ENCODE assay signal across 27 cellular contexts in genomic region chr15:35466476-35466875, GRCh38.
"Had no signal": no experiment of that assay in that cellular context is flagged by ENCODE, and none has a peak within 500 bp of the region (broad histone marks: within the 10 kb centered on the region; RNA-seq: fewer than 3 reads in every experiment).

No MANE protein-coding gene starts in this region.

- DNase-seq: colonic mucosa; effector CD8-positive, alpha-beta T cell; endodermal cell; gastrocnemius medialis; head of caudate nucleus; naive thymus-derived CD4-positive, alpha-beta T cell; nucleus accumbens; stimulated activated CD4-positive, alpha-beta T cell treated with anti-CD3 and anti-CD28 coated beads, Interleukin-12 subunit alpha, Interleukin-12 subunit beta, amount 100 ng/mL, for 4 hours; stimulated activated CD4-positive, alpha-beta T cell treated with anti-CD3 and anti-CD28 coated beads, Interleukin-1b, Interleukin-23, amount 100 ng/mL, for 48 hours; stimulated activated CD4-positive, alpha-beta T cell treated with anti-CD3 and anti-CD28 coated beads, Interleukin-4, amount 100 ng/mL, for 1 hour; stimulated activated CD8-positive, alpha-beta memory T cell treated with anti-CD3 and anti-CD28 coated beads, Interleukin-4, amount 100 ng/mL, for 48 hours; stimulated activated naive CD4-positive, alpha-beta T cell; stimulated activated naive CD8-positive, alpha-beta T cell treated with anti-CD3 and anti-CD28 coated beads, Interleukin-15, amount 100 ng/mL, for 72 hours; transverse colon; upper lobe of right lung; uterus had no signal

- H3K36me3 ChIP-seq: colonic mucosa, gastrocnemius medialis, prostate gland, right atrium auricular region, suprapubic skin, transverse colon, upper lobe of right lung, uterus had no signal

- H3K4me2 ChIP-seq: smooth muscle cell had no signal

- H3K27ac ChIP-seq: colonic mucosa, gastrocnemius medialis, prostate gland, right atrium auricular region, suprapubic skin, transverse colon, upper lobe of right lung, uterus had no signal

- H3K27ac Mint-ChIP-seq: dendritic cell treated with granulocyte-macrophage colony-stimulating factor and Interleukin-4, amounts not matched to agents 40 ng/mL and 50 ng/mL, for 4 days; endodermal cell; memory B cell; naive thymus-derived CD4-positive, alpha-beta T cell; nephron; stimulated activated naive CD8-positive, alpha-beta T cell treated with anti-CD3 and anti-CD28 coated beads, Interleukin-15, amount 100 ng/mL, for 72 hours had no signal

- H3K4me1 ChIP-seq: colonic mucosa, prostate gland, right atrium auricular region, suprapubic skin, transverse colon, upper lobe of right lung, uterus had no signal

- H3K27me3 Mint-ChIP-seq: dendritic cell treated with granulocyte-macrophage colony-stimulating factor and Interleukin-4, amounts not matched to agents 40 ng/mL and 50 ng/mL, for 4 days; memory B cell; naive thymus-derived CD4-positive, alpha-beta T cell; stimulated activated naive CD8-positive, alpha-beta T cell treated with anti-CD3 and anti-CD28 coated beads, Interleukin-15, amount 100 ng/mL, for 72 hours had no signal

- H3K9me3 Mint-ChIP-seq: dendritic cell treated with granulocyte-macrophage colony-stimulating factor and Interleukin-4, amounts not matched to agents 40 ng/mL and 50 ng/mL, for 4 days; endodermal cell; memory B cell; nephron; stimulated activated naive CD8-positive, alpha-beta T cell treated with anti-CD3 and anti-CD28 coated beads, Interleukin-15, amount 100 ng/mL, for 72 hours had no signal

- H3K4me3 ChIP-seq: colonic mucosa, gastrocnemius medialis, lung, prostate gland, right atrium auricular region, smooth muscle cell, suprapubic skin, transverse colon, upper lobe of right lung, uterus had no signal

- H3K4me3 Mint-ChIP-seq: dendritic cell treated with granulocyte-macrophage colony-stimulating factor and Interleukin-4, amounts not matched to agents 40 ng/mL and 50 ng/mL, for 4 days; endodermal cell; memory B cell; naive thymus-derived CD4-positive, alpha-beta T cell; nephron; stimulated activated naive CD8-positive, alpha-beta T cell treated with anti-CD3 and anti-CD28 coated beads, Interleukin-15, amount 100 ng/mL, for 72 hours had no signal

- H3K27me3 ChIP-seq: colonic mucosa, gastrocnemius medialis, right atrium auricular region, suprapubic skin, transverse colon, upper lobe of right lung, uterus had no signal

- ATAC-seq: gastrocnemius medialis; left lobe of liver; naive thymus-derived CD4-positive, alpha-beta T cell; sciatic nerve; stimulated activated naive CD8-positive, alpha-beta T cell treated with anti-CD3 and anti-CD28 coated beads, Interleukin-15, amount 100 ng/mL, for 72 hours; upper lobe of right lung had no signal

- H3K4me1 Mint-ChIP-seq: endodermal cell; nephron; stimulated activated naive CD8-positive, alpha-beta T cell treated with anti-CD3 and anti-CD28 coated beads, Interleukin-15, amount 100 ng/mL, for 72 hours had no signal

- FAIRE-seq: keratinocyte had no signal

- H3K9me3 ChIP-seq: colonic mucosa, gastrocnemius medialis, prostate gland, right atrium auricular region, suprapubic skin, transverse colon, upper lobe of right lung, uterus had no signal
